20 cellular contexts compared by ENCODE assay signal in the genomic region with DNA sequence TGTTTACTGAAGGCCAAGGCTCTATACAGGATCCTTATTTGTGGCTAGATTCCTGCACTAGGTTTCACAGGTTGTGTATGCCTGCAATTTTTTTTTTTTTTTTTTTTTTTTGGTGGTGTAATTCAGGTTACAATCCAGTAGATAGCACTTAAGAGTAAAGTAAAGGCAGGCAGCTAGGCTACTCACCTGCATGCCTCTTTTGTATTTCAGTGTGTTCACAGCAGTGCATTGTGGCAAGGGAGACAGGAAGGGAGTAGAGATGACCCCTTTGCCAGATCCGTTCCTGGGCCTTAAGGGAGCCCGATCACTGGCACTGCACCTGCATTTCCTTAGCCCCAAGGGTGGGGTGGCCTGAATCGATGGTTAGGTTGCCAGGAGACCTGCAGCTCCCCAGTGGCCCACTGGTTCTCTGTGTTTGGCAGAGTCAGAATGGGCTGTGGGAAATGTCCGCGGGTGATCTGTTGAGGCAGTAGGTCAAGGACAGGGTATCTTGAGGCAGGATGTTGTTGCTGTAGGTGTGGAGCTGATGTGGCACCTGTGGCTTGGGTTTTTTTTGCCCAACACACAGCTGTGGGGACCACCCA.
DNase-seq lines count a peak whose midpoint lies in the region; ATAC-seq, FAIRE-seq and TF ChIP-seq lines count a peak whose summit lies in the region.
"Had no signal": no experiment of that assay in that cellular context is flagged by ENCODE, and none has a peak within 500 bp of the region (broad histone marks: within the 10 kb centered on the region; RNA-seq: fewer than 3 reads in every experiment).

No MANE protein-coding gene starts in this region.

- no peak overlapping the region for H3K14ac ChIP-seq in H9 (ENCODE audit: insufficient read depth, low read length)

- H2AFZ ChIP-seq in H9 (ENCODE audit: low read length), result no peak overlapping the region

- no peaks in the 10 kb centered on the region for H3K79me1 ChIP-seq in H9 (ENCODE audit: insufficient read depth, low read depth, low read length, poor library complexity, severe bottlenecking)

- no peak overlapping the region for H3K18ac ChIP-seq in H9 (ENCODE audit: insufficient read length, low read depth, low read length)

- no peak overlapping the region for H2BK15ac ChIP-seq in H9 (ENCODE audit: low read depth, low read length)

- ATAC-seq in WTC11, result peak; percentile 93

- H3K23ac ChIP-seq in H9 (ENCODE audit: insufficient read length, low read depth, low read length), result no peak overlapping the region

- no peaks in the 10 kb centered on the region for H3K23me2 ChIP-seq in H9 (ENCODE audit: insufficient read length, low read depth, low read length, poor library complexity, severe bottlenecking)

- H4K5ac ChIP-seq in H9 (ENCODE audit: insufficient read length, low read depth, low read length), result no peak overlapping the region

- no peak overlapping the region for H3K4me3 ChIP-seq in esophagus squamous epithelium
- H3K4me3 ChIP-seq in brain microvascular endothelial cell (ENCODE audit: low read depth, low read length), result no peak overlapping the region
- H3K4me3 ChIP-seq: BLaER1 had no signal

- H3K27me3 Mint-ChIP-seq in H9 (ENCODE audit: low read depth) (no peaks in the 10 kb centered on the region), WTC11 (ENCODE audit: low read depth) (no peaks in the 10 kb centered on the region)
- H3K27me3 Mint-ChIP-seq: CD4-positive, CD25-positive, alpha-beta regulatory T cell; IgD-negative memory B cell had no signal

- no peaks in the 10 kb centered on the region; a peak in 1 of 5 replicates for H3K9me3 Mint-ChIP-seq in H9
- no peaks in the 10 kb centered on the region for H3K9me3 Mint-ChIP-seq in WTC11

- WGBS in H9 (ENCODE audit: extremely low coverage, insufficient read length, low lambda C conversion rate), result no CpG with 5 or more reads among the region's 5 CpGs
- 90% methylated on average over 2 of the region's 5 CpGs; no CpG with 5 or more reads in 1 of the 2 donors for WGBS in esophagus squamous epithelium, 2 donors

- no peak overlapping the region for H3K27ac Mint-ChIP-seq in H9
- H3K27ac Mint-ChIP-seq in WTC11, result no peak overlapping the region
- H3K27ac Mint-ChIP-seq: CD4-positive, CD25-positive, alpha-beta regulatory T cell; IgD-negative memory B cell had no signal

- H2AK5ac ChIP-seq in H9 (ENCODE audit: insufficient read length, low read length), result no peak overlapping the region

- no peak overlapping the region for H3K4ac ChIP-seq in H9 (ENCODE audit: low read depth, low read length)

- no peak overlapping the region for H3K56ac ChIP-seq in H9 (ENCODE audit: insufficient read length, low read depth, low read length)

- H3K9ac ChIP-seq in H9 (ENCODE audit: extremely low read depth, insufficient read length, low read length), result no peak overlapping the region
- H3K9ac ChIP-seq: BLaER1 had no signal

- H3K4me2 ChIP-seq in H9 (ENCODE audit: insufficient read depth, insufficient read length, low read length), result no peak overlapping the region
- H3K4me2 ChIP-seq: BLaER1 had no signal

- H3K27ac ChIP-seq in C4-2B (peak overlapping the region; percentile 37; the same call in 1 of the 2 replicates), H9 (ENCODE audit: insufficient read length, low read depth, low read length) (no peak overlapping the region), esophagus squamous epithelium (no peak overlapping the region), brain microvascular endothelial cell (no peak overlapping the region)
- H3K27ac ChIP-seq: BLaER1 had no signal

- DNase-seq in H9, result peak; percentile 29
- DNase-seq in WTC11 (ENCODE audit: low spot score), result no peak
- peak; percentile 22 for DNase-seq in iPS-NIHi7 (ENCODE audit: extremely low spot score)
- DNase-seq in effector CD4-positive, alpha-beta T cell, result no peak
- no peak for DNase-seq in esophagus squamous epithelium (lab: John Stamatoyannopoulos, UW)
- DNase-seq in GM12892 (ENCODE audit: insufficient read length), result no peak
- DNase-seq in brain microvascular endothelial cell, result no peak
- DNase-seq: 8988T; AML-193; Calu3; CD4-positive, CD25-positive, alpha-beta regulatory T cell; DMS 273 treated with DMSO at 0.1 percent for 48 hours; DMS79 treated with DMSO at 0.1 percent for 48 hours; EL; GDM1 had no signal

- no peak for TF ChIP-seq POLR2A in esophagus squamous epithelium (IDR thresholded peaks at IDR 0.05)
- no peak for TF ChIP-seq POLR2A in GM12892 (IDR thresholded peaks at IDR 0.05; ENCODE audit: low read depth, low read length)

- H3K4me1 Mint-ChIP-seq in H9 (no peaks in the 10 kb centered on the region; a peak in 1 of 4 replicates), WTC11 (peaks cover 6% of the 10 kb centered on the region)
- H3K4me1 Mint-ChIP-seq: CD4-positive, CD25-positive, alpha-beta regulatory T cell; IgD-negative memory B cell had no signal

- no peak for TF ChIP-seq CTCF in C4-2B (conservative IDR thresholded peaks at IDR 0.05)
- TF ChIP-seq CTCF in H9 (conservative IDR thresholded peaks at IDR 0.05), result peak; percentile 26; the same call in 2 of the 3 replicates
- TF ChIP-seq CTCF in WTC11 (IDR thresholded peaks at IDR 0.05), result no peak
- TF ChIP-seq CTCF in esophagus squamous epithelium (IDR thresholded peaks at IDR 0.05), result no peak
- no peak for TF ChIP-seq CTCF in brain microvascular endothelial cell (IDR thresholded peaks at IDR 0.05; ENCODE audit: low read depth, low read length, missing control alignments)

- no peak overlapping the region for H3K4me3 Mint-ChIP-seq in H9
- H3K4me3 Mint-ChIP-seq in WTC11, result no peak overlapping the region
- H3K4me3 Mint-ChIP-seq: CD4-positive, CD25-positive, alpha-beta regulatory T cell; IgD-negative memory B cell had no signal

- no peaks in the 10 kb centered on the region for H3K79me2 ChIP-seq in H9 (ENCODE audit: insufficient read depth, low read length)

- H2BK20ac ChIP-seq in H9 (ENCODE audit: low read depth, low read length, poor library complexity, severe bottlenecking), result no peak overlapping the region

- POLR2A ChIA-PET in WTC11 (lab: Charles Lee), result interaction anchor here (0.6 kb wide), 1 partner anchor 613 kb away, joined by 4 read pairs; no protein-coding TSS in a partner anchor

- H4K8ac ChIP-seq in H9 (replicated peaks; ENCODE audit: insufficient read length, low read depth, low read length), result peak overlapping the region; percentile 18

- H4K91ac ChIP-seq in H9 (ENCODE audit: insufficient read length, low read depth, low read length), result no peak overlapping the region

- no peaks in the 10 kb centered on the region for H4K20me1 ChIP-seq in H9 (ENCODE audit: control insufficient read depth, insufficient read depth, insufficient read length)
- H4K20me1 ChIP-seq: BLaER1 had no signal

- CTCF ChIA-PET in WTC11 (lab: Charles Lee), result interaction anchor here (0.6 to 0.8 kb wide), 6 partner anchors 35 to 586 kb away, joined by 3 to 4 read pairs (median 4); no protein-coding TSS in a partner anchor

- H2BK120ac ChIP-seq in H9 (ENCODE audit: low read depth, low read length, poor library complexity, severe bottlenecking), result no peak overlapping the region

- H3K4me1 ChIP-seq in H9 (ENCODE audit: insufficient read depth, low read length), result no peaks in the 10 kb centered on the region
- no peaks in the 10 kb centered on the region for H3K4me1 ChIP-seq in esophagus squamous epithelium
- H3K4me1 ChIP-seq: BLaER1 had no signal

- no peaks in the 10 kb centered on the region for H3K36me3 ChIP-seq in esophagus squamous epithelium
- H3K36me3 ChIP-seq in brain microvascular endothelial cell (replicated peaks), result no peaks in the 10 kb centered on the region
- H3K36me3 ChIP-seq: BLaER1 had no signal

- no peak overlapping the region for H2BK12ac ChIP-seq in H9 (ENCODE audit: insufficient read length, low read depth, low read length)

- H3T11ph ChIP-seq in H9 (ENCODE audit: low read length), result no peak overlapping the region

- H3K36me3 Mint-ChIP-seq in H9 (ENCODE audit: insufficient read depth in 1 of 3, low read depth in 3 of 3), result no peaks in the 10 kb centered on the region
- H3K36me3 Mint-ChIP-seq in WTC11, result no peaks in the 10 kb centered on the region
- H3K36me3 Mint-ChIP-seq: CD4-positive, CD25-positive, alpha-beta regulatory T cell had no signal

- H3K27me3 ChIP-seq in H9 (ENCODE audit: insufficient read depth, low read length) (no peaks in the 10 kb centered on the region), esophagus squamous epithelium (no peaks in the 10 kb centered on the region), brain microvascular endothelial cell (replicated peaks) (no peaks in the 10 kb centered on the region)
- H3K27me3 ChIP-seq: BLaER1 had no signal

- in situ Hi-C loops in brain microvascular endothelial cell (cut with HindIII; ENCODE audit: low pct_ligation_motif_present, low sequenced_read_pairs), result no loop called here

- H3K9me3 ChIP-seq in H9 (ENCODE audit: control insufficient read depth, low read depth, low read length) (no peaks in the 10 kb centered on the region), esophagus squamous epithelium (peaks cover 0 to 3% (median 0%) of the 10 kb centered on the region in 3 donors)
- H3K9me3 ChIP-seq: BLaER1 had no signal

- FAIRE-seq in GM12892 (lab: Jason Lieb, UNC), result no peak
- FAIRE-seq: GM19239, H54 had no signal

- intact Hi-C loops in esophagus squamous epithelium (cut with DNase I), result no loop called here

- no peak overlapping the region for H2BK5ac ChIP-seq in H9 (ENCODE audit: insufficient read length, low read length)

TF ChIP-seq in WTC11, 78 proteins besides CTCF, POLR2A, EP300 and RAD21 (continues in another document):
- TF ChIP-seq GTF2I (CRISPR knock-in tag; conservative IDR thresholded peaks at IDR 0.05) (no peak), MXD4 (CRISPR knock-in tag; IDR thresholded peaks at IDR 0.05; ENCODE audit: borderline replicate concordance) (no peak), ESRRA (CRISPR knock-in tag; IDR thresholded peaks at IDR 0.05; ENCODE audit: borderline replicate concordance) (no peak)
- TF ChIP-seq, protein P1, sequence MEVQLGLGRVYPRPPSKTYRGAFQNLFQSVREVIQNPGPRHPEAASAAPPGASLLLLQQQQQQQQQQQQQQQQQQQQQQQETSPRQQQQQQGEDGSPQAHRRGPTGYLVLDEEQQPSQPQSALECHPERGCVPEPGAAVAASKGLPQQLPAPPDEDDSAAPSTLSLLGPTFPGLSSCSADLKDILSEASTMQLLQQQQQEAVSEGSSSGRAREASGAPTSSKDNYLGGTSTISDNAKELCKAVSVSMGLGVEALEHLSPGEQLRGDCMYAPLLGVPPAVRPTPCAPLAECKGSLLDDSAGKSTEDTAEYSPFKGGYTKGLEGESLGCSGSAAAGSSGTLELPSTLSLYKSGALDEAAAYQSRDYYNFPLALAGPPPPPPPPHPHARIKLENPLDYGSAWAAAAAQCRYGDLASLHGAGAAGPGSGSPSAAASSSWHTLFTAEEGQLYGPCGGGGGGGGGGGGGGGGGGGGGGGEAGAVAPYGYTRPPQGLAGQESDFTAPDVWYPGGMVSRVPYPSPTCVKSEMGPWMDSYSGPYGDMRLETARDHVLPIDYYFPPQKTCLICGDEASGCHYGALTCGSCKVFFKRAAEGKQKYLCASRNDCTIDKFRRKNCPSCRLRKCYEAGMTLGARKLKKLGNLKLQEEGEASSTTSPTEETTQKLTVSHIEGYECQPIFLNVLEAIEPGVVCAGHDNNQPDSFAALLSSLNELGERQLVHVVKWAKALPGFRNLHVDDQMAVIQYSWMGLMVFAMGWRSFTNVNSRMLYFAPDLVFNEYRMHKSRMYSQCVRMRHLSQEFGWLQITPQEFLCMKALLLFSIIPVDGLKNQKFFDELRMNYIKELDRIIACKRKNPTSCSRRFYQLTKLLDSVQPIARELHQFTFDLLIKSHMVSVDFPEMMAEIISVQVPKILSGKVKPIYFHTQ (CRISPR knock-in tag; IDR thresholded peaks at IDR 0.05), result no peak

Comparison
In these comparisons a context has a peak if more than half of its experiments do, and no peak if none do; other contexts are left out.
1. DNase-seq: peak in H9 (single experiment) and iPS-NIHi7 (single experiment); none in WTC11 (single experiment), effector CD4-positive, alpha-beta T cell (single experiment), esophagus squamous epithelium (single experiment), GM12892 (single experiment) and brain microvascular endothelial cell (single experiment).